ENCODE assay signal across 8 cellular contexts in genomic region chr7:40907286-40907685, GRCh38.
"Had no signal": no experiment of that assay in that cellular context is flagged by ENCODE, and none has a peak within 500 bp of the region (broad histone marks: within the 10 kb centered on the region; RNA-seq: fewer than 3 reads in every experiment).

No MANE protein-coding gene starts in this region.

- H2AFZ ChIP-seq: GM23248 had no signal

- DNase-seq: GOT3, KG1 had no signal

- H3K9ac ChIP-seq: GM23248 had no signal

- H3K9me3 ChIP-seq: HAP-1 had no signal

- H3K4me3 ChIP-seq: GM23248, HAP-1, K562 had no signal

- H3K36me3 ChIP-seq: HAP-1 had no signal

- H3K27ac ChIP-seq: GM23248, HL-60 had no signal

- ATAC-seq: HCT116, HepG2, K562 had no signal

- H3K4me1 ChIP-seq: HAP-1 had no signal

- FAIRE-seq: HepG2, K562 had no signal
